In genomic region chr2:169684135-169684565, GRCh38 we compare ENCODE assay signal across 1 cellular context.
TF ChIP-seq lines count a peak whose summit lies in the region.

No MANE protein-coding gene starts in this region.

TF ChIP-seq in liver, 16 proteins besides CTCF, POLR2A, EP300 and RAD21 (continued from another document):
- TF ChIP-seq FOXA1 (IDR thresholded peaks at IDR 0.05) (no peak), EGR1 (IDR thresholded peaks at IDR 0.05; ENCODE audit: low read depth in 2 of 2) (no peak), RXRA (IDR thresholded peaks at IDR 0.05) (no peak), HNF4G (IDR thresholded peaks at IDR 0.05) (no peak), ZBTB33 (IDR thresholded peaks at IDR 0.05) (no peak), REST (IDR thresholded peaks at IDR 0.05) (no peak), HNF4A (conservative IDR thresholded peaks at IDR 0.05) (no peak), FOXA2 (IDR thresholded peaks at IDR 0.05) (no peak), JUND (IDR thresholded peaks at IDR 0.05) (no peak), SP1 (IDR thresholded peaks at IDR 0.05) (no peak)
